Comparison of ENCODE assay signal across 9 cellular contexts in the genomic region with DNA sequence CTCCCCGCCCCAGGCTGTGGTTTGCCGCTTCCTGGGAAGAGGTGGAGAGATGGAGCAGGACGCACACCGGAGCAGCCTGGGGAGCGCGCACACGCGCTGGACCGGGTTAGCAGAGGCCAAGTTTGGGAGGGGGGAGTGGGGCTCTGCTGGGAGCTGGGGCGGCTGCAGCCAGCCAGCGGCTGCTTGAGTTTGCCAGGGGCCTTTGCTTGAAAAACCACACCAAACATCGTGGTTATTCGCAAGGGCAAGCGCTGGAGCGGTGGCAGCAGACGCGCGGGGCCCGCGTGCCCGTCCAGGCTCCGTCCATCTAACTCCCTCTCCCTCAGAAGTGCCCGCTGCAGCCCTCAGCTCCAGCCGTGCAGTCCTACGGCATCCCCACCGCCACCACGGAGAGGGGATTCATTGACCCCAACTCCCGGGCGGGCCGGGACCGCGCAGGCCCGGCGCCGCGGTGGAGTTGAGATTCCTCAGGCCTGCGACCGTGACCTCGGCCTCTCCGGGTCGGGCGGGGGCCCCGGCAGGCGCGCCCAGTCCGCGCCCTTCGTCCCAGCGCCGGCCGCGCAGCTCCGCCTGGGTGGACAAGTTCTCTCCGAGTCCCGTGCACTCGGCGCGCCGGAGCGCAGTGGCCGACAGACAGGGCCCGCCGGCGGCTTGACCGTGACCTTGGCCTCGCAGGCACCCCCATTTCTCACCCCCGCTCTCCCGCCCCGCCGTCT. TPM values are rescaled to one million over a fixed set of nuclear protein-coding genes. Genes with fewer than 3 reads are reported as not detected.
DNase-seq lines count a peak whose midpoint lies in the region; ATAC-seq, FAIRE-seq and TF ChIP-seq lines count a peak whose summit lies in the region.
"Had no signal": no experiment of that assay in that cellular context is flagged by ENCODE, and none has a peak within 500 bp of the region (broad histone marks: within the 10 kb centered on the region; RNA-seq: fewer than 3 reads in every experiment).

No MANE protein-coding gene starts in this region.

- peak overlapping the region in 16 of 21 experiments; percentile 11 to 74 (median 56) for H3K27ac ChIP-seq in skin epidermis

- no peak for ATAC-seq in GM21619 (IDR thresholded peaks at IDR 0.05; ENCODE audit: unreplicated experiment)
- ATAC-seq: activated naive CD4-positive, alpha-beta T cell treated with anti-CD3 and anti-CD28 coated beads, Interleukin-2, amount 50 U/mL, for 72 hours had no signal

- in situ Hi-C loops in KBM-7 (cut with MboI; ENCODE audit: low pct_unique_long_range_greater_than_20kb, low sequenced_read_pairs), result no loop called here

- no peak for TF ChIP-seq CTCF in HFF-Myc (IDR thresholded peaks at IDR 0.05; ENCODE audit: low read depth, low read length, missing control alignments)
- TF ChIP-seq CTCF in bronchial epithelial cell (IDR thresholded peaks at IDR 0.05; ENCODE audit: insufficient read depth, low read length, severe bottlenecking), result no peak

- H3K4me3 ChIP-seq in HFF-Myc (replicated peaks; ENCODE audit: low read depth, low read length) (peak overlapping the region; percentile 96), bronchial epithelial cell (ENCODE audit: low read depth, low read length) (peak overlapping the region; percentile 27), skin epidermis (peak overlapping the region; percentile 13 to 39 (median 29))

- no peak for FAIRE-seq in bronchial epithelial cell (lab: Jason Lieb, UNC)

- H3K36me3 ChIP-seq in bronchial epithelial cell (ENCODE audit: control insufficient read depth, insufficient read depth, low read length), result peaks cover 6% of the 10 kb centered on the region

- DNase-seq in HFF-Myc (ENCODE audit: extremely low read depth, low read depth) (no peak), bronchial epithelial cell (ENCODE audit: low read depth) (no peak), iPS-NIHi7 (ENCODE audit: extremely low spot score) (peak; percentile 56), dermis blood vessel endothelial cell (no peak), NCI-H1092 (lab: John Stamatoyannopoulos, UW) (no peak), KBM-7 (no peak)

- H3K27me3 ChIP-seq in bronchial epithelial cell (ENCODE audit: control insufficient read depth, insufficient read depth, low read length), result no peaks in the 10 kb centered on the region

RNA-seq across cellular contexts. Expression of a gene that starts 4.5 kb away (rescaled TPM):
- 6.3 and 6.8 TPM in 2 replicates for total RNA-seq in bronchial epithelial cell
- 21.1 and 23.0 TPM in 2 replicates for total RNA-seq in dermis blood vessel endothelial cell

RNA-seq across cellular contexts. Expression of a gene that starts 6.2 kb away (rescaled TPM):
- total RNA-seq in bronchial epithelial cell (1.3 and 1.5 TPM in 2 replicates), dermis blood vessel endothelial cell (10.0 and 15.0 TPM in 2 replicates)

Comparison
In these comparisons a context has a peak if more than half of its experiments do, and no peak if none do; other contexts are left out.
1. H3K4me3 ChIP-seq: peak in every context shown above with its lines; median percentile 96 in HFF-Myc; 29 in skin epidermis; 27 in bronchial epithelial cell.